ENCODE assay signal across 11 cellular contexts in genomic region chr15:74203914-74204431, GRCh38. TPM values are rescaled to one million over a fixed set of nuclear protein-coding genes. Genes with fewer than 3 reads are reported as not detected.
DNase-seq lines count a peak whose midpoint lies in the region; ATAC-seq and TF ChIP-seq lines count a peak whose summit lies in the region.
"Had no signal": no experiment of that assay in that cellular context is flagged by ENCODE, and none has a peak within 500 bp of the region (broad histone marks: within the 10 kb centered on the region; RNA-seq: fewer than 3 reads in every experiment).

No MANE protein-coding gene starts in this region.

- BruUV-seq in mammary epithelial cell (replicated peaks; lab: Mats Ljungman, UMichigan), result no TSS peak

- H3K79me2 ChIP-seq in mammary epithelial cell (ENCODE audit: insufficient read depth, low read length), result no peaks in the 10 kb centered on the region

- H3K27me3 ChIP-seq in MG63 (no peaks in the 10 kb centered on the region), mammary epithelial cell (ENCODE audit: insufficient read depth, low read length) (no peaks in the 10 kb centered on the region)

- peak; percentile 15 for DNase-seq in COLO668 (lab: John Stamatoyannopoulos, UW; ENCODE audit: unreplicated experiment)
- DNase-seq in MG63, result peak; percentile 70
- peak; percentile 31 for DNase-seq in mammary epithelial cell
- no peak for DNase-seq in hepatic stellate cell (ENCODE audit: low spot score)
- DNase-seq: activated CD8-positive, alpha-beta memory T cell treated with anti-CD3 and anti-CD28 coated beads, Interleukin-2, amount 10 ng/mL, durations not matched to agents 7 days and 5 days; DMS53 had no signal

- TF ChIP-seq CTCF in mammary epithelial cell (conservative IDR thresholded peaks at IDR 0.05 in 1 of 2, IDR thresholded peaks at IDR 0.05 in 1 of 2; ENCODE audit: extremely low read depth in 1 of 2, insufficient read depth in 1 of 2, low read depth in 1 of 2, low read length in 2 of 2), result no peak

- no peak overlapping the region for H3K4me2 ChIP-seq in mammary epithelial cell (ENCODE audit: insufficient read depth, low read depth, low read length)

- H3K27ac ChIP-seq in mammary epithelial cell (ENCODE audit: insufficient read depth, low read depth, low read length), result no peak overlapping the region
- H3K27ac ChIP-seq in mesodermal cell (ENCODE audit: low read depth, low read length, severe bottlenecking), result peak overlapping the region; percentile 83
- H3K27ac ChIP-seq: HL-60 had no signal

- intact Hi-C loops in mammary epithelial cell (cut with micrococcal nuclease), result no loop called here

- CTCF ChIA-PET in mammary epithelial cell (lab: Charles Lee; ENCODE audit: low non-redundant PET), result no interaction called here

- H3K36me3 ChIP-seq in MG63 (no peaks in the 10 kb centered on the region), mammary epithelial cell (ENCODE audit: insufficient read depth, low read length) (no peaks in the 10 kb centered on the region), mesodermal cell (ENCODE audit: control insufficient read depth, insufficient read depth, low read length) (no peaks in the 10 kb centered on the region)

- no peak overlapping the region for H3K4me3 ChIP-seq in MG63
- H3K4me3 ChIP-seq in mammary epithelial cell (replicated peaks in 1 of 3; ENCODE audit: insufficient read depth in 1 of 3, low read depth in 2 of 3, low read length in 3 of 3), result no peak overlapping the region
- peak overlapping the region; percentile 29 for H3K4me3 ChIP-seq in mesodermal cell (ENCODE audit: extremely low read depth, insufficient read depth, low read length, poor library complexity, severe bottlenecking)

- no peak for ATAC-seq in GM21390 (IDR thresholded peaks at IDR 0.05; ENCODE audit: unreplicated experiment)
- ATAC-seq in GM21360 (IDR thresholded peaks at IDR 0.05; ENCODE audit: unreplicated experiment), result no peak
- ATAC-seq in GM21717 (IDR thresholded peaks at IDR 0.05; ENCODE audit: unreplicated experiment), result no peak
- ATAC-seq: activated CD8-positive, alpha-beta memory T cell treated with anti-CD3 and anti-CD28 coated beads, Interleukin-2, amount 10 ng/mL, durations not matched to agents 7 days and 5 days had no signal

- H2AFZ ChIP-seq in mammary epithelial cell (ENCODE audit: low read depth, low read length), result no peak overlapping the region

- in situ Hi-C loops in mammary epithelial cell (cut with MboI; ENCODE audit: low sequenced_read_pairs in 2 of 2), result no loop called here

- dilution Hi-C loops in mammary epithelial cell (cut with HindIII; ENCODE audit: low sequenced_read_pairs), result no loop called here

- 22% methylated on average over 9 of the region's 10 CpGs for WGBS in mammary epithelial cell (ENCODE audit: low coverage, missing lambda C conversion rate)
- WGBS in mesodermal cell (ENCODE audit: insufficient coverage in 2 of 2), 2 experiments, result 13 to 18% methylated on average over 7 to 10 of the region's 10 CpGs

- H3K9ac ChIP-seq in mammary epithelial cell (ENCODE audit: insufficient read depth, low read length), result no peak overlapping the region

- H3K4me1 ChIP-seq in mammary epithelial cell (ENCODE audit: insufficient read depth, low read length) (peaks cover 40% of the 10 kb centered on the region), mesodermal cell (ENCODE audit: control insufficient read depth, insufficient read depth, low read length, poor library complexity, severe bottlenecking) (peaks cover 45% of the 10 kb centered on the region)

- H4K20me1 ChIP-seq in mammary epithelial cell (ENCODE audit: insufficient read depth, low read length), result no peaks in the 10 kb centered on the region

- no peaks in the 10 kb centered on the region for H3K9me3 ChIP-seq in MG63
- no peaks in the 10 kb centered on the region for H3K9me3 ChIP-seq in mammary epithelial cell (replicated peaks; ENCODE audit: insufficient read depth, low read length)
- no peaks in the 10 kb centered on the region for H3K9me3 ChIP-seq in mesodermal cell (ENCODE audit: control insufficient read depth, low read length)

RNA-seq across cellular contexts. Expression of gene STRA6, which starts 1.4 kb away (rescaled TPM):
- total RNA-seq in MG63 (2014; rRNA removed; shearing (Covaris generic); ENCODE audit: low replicate concordance), result 1.4 and 1.9 TPM in 2 replicates
- total RNA-seq in mammary epithelial cell, result under 1 TPM in 1 of 2 donors, not detected in 1; 0.17 TPM
- polyA plus RNA-seq in mammary epithelial cell, result 0.15 TPM
- polyA minus RNA-seq in mammary epithelial cell, result not detected
- polyA plus RNA-seq in mesodermal cell (2013, experiment 1 of 2), result 51.9 TPM
- polyA plus RNA-seq in mesodermal cell (2013, experiment 2 of 2), result 51.2 TPM

RNA-seq across cellular contexts. Expression of gene ISLR, which starts 30.5 kb away (rescaled TPM):
- not detected in 2 replicates for total RNA-seq in MG63 (2014; rRNA removed; shearing (Covaris generic); ENCODE audit: low replicate concordance)
- total RNA-seq in mammary epithelial cell, result under 1 TPM in 1 of 2 donors, not detected in 1; 0.50 TPM
- 0.08 TPM for polyA plus RNA-seq in mammary epithelial cell
- polyA minus RNA-seq in mammary epithelial cell, result not detected
- polyA plus RNA-seq in mesodermal cell (2013, experiment 1 of 2), result 17.4 TPM
- polyA plus RNA-seq in mesodermal cell (2013, experiment 2 of 2), result 12.7 TPM
- total RNA-seq: activated CD8-positive, alpha-beta memory T cell treated with anti-CD3 and anti-CD28 coated beads, Interleukin-2, amount 10 ng/mL, durations not matched to agents 7 days and 5 days had no signal

RNA-seq across cellular contexts. Expression of gene CCDC33, which starts 32.2 kb away (rescaled TPM):
- not detected in 2 replicates for total RNA-seq in MG63 (2014; rRNA removed; shearing (Covaris generic); ENCODE audit: low replicate concordance)
- total RNA-seq in mammary epithelial cell, result not detected
- polyA plus RNA-seq in mammary epithelial cell, result 0.20 TPM
- polyA minus RNA-seq in mammary epithelial cell, result not detected
- 4.4 TPM for polyA plus RNA-seq in mesodermal cell (2013, experiment 1 of 2)
- 4.0 TPM for polyA plus RNA-seq in mesodermal cell (2013, experiment 2 of 2)
- total RNA-seq: activated CD8-positive, alpha-beta memory T cell treated with anti-CD3 and anti-CD28 coated beads, Interleukin-2, amount 10 ng/mL, durations not matched to agents 7 days and 5 days had no signal
